In genomic region chr3:179563298-179563934, GRCh38 we compare ENCODE assay signal across 8 cellular contexts. TPM values are rescaled to one million over a fixed set of nuclear protein-coding genes. Genes with fewer than 3 reads are reported as not detected.
DNase-seq lines count a peak whose midpoint lies in the region; ATAC-seq and TF ChIP-seq lines count a peak whose summit lies in the region.

No MANE protein-coding gene starts in this region.

- peak; percentile 14 for DNase-seq in AG09309 (ENCODE audit: low read depth)
- peak; percentile 40 for DNase-seq in NCI-H345 treated with DMSO at 0.1 percent for 48 hours (lab: John Stamatoyannopoulos, UW; ENCODE audit: unreplicated experiment)
- DNase-seq in activated CD4-positive, alpha-beta T cell treated with anti-CD3 and anti-CD28 coated beads, Interleukin-2, amount 10 ng/mL, durations not matched to agents 24 days and 14 days = peak; percentile 91
- DNase-seq in dedifferentiated amniotic fluid mesenchymal stem cell (ENCODE audit: extremely low spot score) = peak; percentile 67
- DNase-seq in stimulated activated CD4-positive, alpha-beta T cell treated with anti-CD3 and anti-CD28 coated beads, Interleukin-4, amount 100 ng/mL, for 24 hours = peak; percentile 77

- peaks cover 28% of the 10 kb centered on the region for H3K4me1 Mint-ChIP-seq in activated CD4-positive, alpha-beta T cell treated with anti-CD3 and anti-CD28 coated beads, Interleukin-2, amount 10 ng/mL, durations not matched to agents 24 days and 14 days

- peak overlapping the region; percentile 98 for H3K4me3 Mint-ChIP-seq in activated CD4-positive, alpha-beta T cell treated with anti-CD3 and anti-CD28 coated beads, Interleukin-2, amount 10 ng/mL, durations not matched to agents 24 days and 14 days

- TF ChIP-seq CTCF in AG09309 (IDR thresholded peaks at IDR 0.05; ENCODE audit: control insufficient read depth, insufficient read depth, low read depth, low read length, missing control alignments) (peak; percentile 54), liver (IDR thresholded peaks at IDR 0.05; ENCODE audit: low read depth, low read length, missing input control) (peak; percentile 63)

- H3K9me3 ChIP-seq in liver (ENCODE audit: control insufficient read depth in 4 of 4, low read length in 3 of 4) = no peaks in the 10 kb centered on the region

- ATAC-seq in GM18867 (IDR thresholded peaks at IDR 0.05; ENCODE audit: unreplicated experiment) (peak; percentile 56), HG03103 (IDR thresholded peaks at IDR 0.05; ENCODE audit: low read depth, unreplicated experiment) (peak; percentile 41)

- H3K9me3 Mint-ChIP-seq in activated CD4-positive, alpha-beta T cell treated with anti-CD3 and anti-CD28 coated beads, Interleukin-2, amount 10 ng/mL, durations not matched to agents 24 days and 14 days = no peaks in the 10 kb centered on the region

- H3K9ac ChIP-seq in liver (ENCODE audit: low read depth in 1 of 2, low read length in 2 of 2) = peak overlapping the region; percentile 26 to 91

- peaks cover 16% of the 10 kb centered on the region for H3K27me3 Mint-ChIP-seq in activated CD4-positive, alpha-beta T cell treated with anti-CD3 and anti-CD28 coated beads, Interleukin-2, amount 10 ng/mL, durations not matched to agents 24 days and 14 days

- peak overlapping the region; percentile 95 for H3K27ac Mint-ChIP-seq in activated CD4-positive, alpha-beta T cell treated with anti-CD3 and anti-CD28 coated beads, Interleukin-2, amount 10 ng/mL, durations not matched to agents 24 days and 14 days

- intact Hi-C loops in activated CD4-positive, alpha-beta T cell treated with anti-CD3 and anti-CD28 coated beads, Interleukin-2, amount 10 ng/mL, durations not matched to agents 24 days and 14 days (cut with micrococcal nuclease) = loop anchor here (1.0 to 2.0 kb wide), 6 partner anchors 41 to 548 kb away; partner anchors contain the start of genes GNB4, MRPL47, NDUFB5 and USP13

- peaks cover 7% of the 10 kb centered on the region for H3K36me3 Mint-ChIP-seq in activated CD4-positive, alpha-beta T cell treated with anti-CD3 and anti-CD28 coated beads, Interleukin-2, amount 10 ng/mL, durations not matched to agents 24 days and 14 days (ENCODE audit: low read depth)

- TF ChIP-seq RAD21 in liver (IDR thresholded peaks at IDR 0.05) = peak; percentile 26 to 62

- no peaks in the 10 kb centered on the region for H3K27me3 ChIP-seq in liver (ENCODE audit: control insufficient read depth in 4 of 4, insufficient read depth in 4 of 4, low read length in 3 of 4)

- peaks cover 2 to 8% (median 6%) of the 10 kb centered on the region in 4 donors for H3K4me1 ChIP-seq in liver (ENCODE audit: control insufficient read depth in 4 of 4, insufficient read depth in 4 of 4, low read length in 3 of 4)

- H3K4me3 ChIP-seq in AG09309 (ENCODE audit: control insufficient read depth, low read depth, low read length) (peak overlapping the region; percentile 67), liver (ENCODE audit: low read depth in 1 of 3, low read length in 3 of 3) (peak overlapping the region; percentile 56 to 90 (median 85))

- under 1% methylated on average over 39 of the region's 39 CpGs for WGBS in liver

- peak overlapping the region; percentile 70 to 85 for H3K27ac ChIP-seq in liver (ENCODE audit: low read depth in 1 of 2, low read length in 2 of 2)

- no peaks in the 10 kb centered on the region for H3K36me3 ChIP-seq in liver (ENCODE audit: control insufficient read depth in 4 of 4, insufficient read depth in 3 of 4, low read depth in 1 of 4, low read length in 3 of 4)

TF ChIP-seq in liver, 16 proteins besides CTCF, POLR2A, EP300 and RAD21:
- TF ChIP-seq ATF3 (IDR thresholded peaks at IDR 0.05) (no peak), ZBTB33 (IDR thresholded peaks at IDR 0.05) (no peak), GABPA (IDR thresholded peaks at IDR 0.05 in 1 of 2, conservative IDR thresholded peaks at IDR 0.05 in 1 of 2) (no peak), HNF4A (conservative IDR thresholded peaks at IDR 0.05) (no peak), HNF4G (IDR thresholded peaks at IDR 0.05) (no peak), TAF1 (conservative IDR thresholded peaks at IDR 0.05) (no peak), RXRA (IDR thresholded peaks at IDR 0.05) (no peak), REST (IDR thresholded peaks at IDR 0.05) (no peak), NR2F2 (IDR thresholded peaks at IDR 0.05) (no peak), EGR1 (IDR thresholded peaks at IDR 0.05; ENCODE audit: low read depth in 2 of 2) (no peak), JUND (IDR thresholded peaks at IDR 0.05) (no peak)
TF ChIP-seq in liver: peak in this region for 0.

RNA-seq across cellular contexts. Expression of gene ACTL6A, which starts 0.7 kb away (rescaled TPM):
- total RNA-seq in activated CD4-positive, alpha-beta T cell treated with anti-CD3 and anti-CD28 coated beads, Interleukin-2, amount 10 ng/mL, durations not matched to agents 24 days and 14 days = 127 and 131 TPM in 2 replicates
- 10 to 100 TPM; 26.5 to 29.4 TPM for total RNA-seq in liver
- 10 to 100 TPM; 14.9 to 21.8 TPM for polyA plus RNA-seq in liver

RNA-seq across cellular contexts. Expression of gene MRPL47, which starts 41.0 kb away (rescaled TPM):
- total RNA-seq in activated CD4-positive, alpha-beta T cell treated with anti-CD3 and anti-CD28 coated beads, Interleukin-2, amount 10 ng/mL, durations not matched to agents 24 days and 14 days = 66.6 and 68.2 TPM in 2 replicates
- total RNA-seq in liver = 10 to 100 TPM; 11.5 to 16.8 TPM
- 10 to 100 TPM; 20.3 to 34.1 TPM for polyA plus RNA-seq in liver

RNA-seq across cellular contexts. Expression of gene NDUFB5, which starts 41.2 kb away (rescaled TPM):
- 91.8 and 98.6 TPM in 2 replicates for total RNA-seq in activated CD4-positive, alpha-beta T cell treated with anti-CD3 and anti-CD28 coated beads, Interleukin-2, amount 10 ng/mL, durations not matched to agents 24 days and 14 days
- 10 to 100 TPM; 43.4 to 44.6 TPM for total RNA-seq in liver
- polyA plus RNA-seq in liver = 10 to 100 TPM; 50.6 to 92.8 TPM

Comparison
In these comparisons a context has a peak if more than half of its experiments do, and no peak if none do; other contexts are left out.
1. Peak in every context shown above with its lines: DNase-seq, ATAC-seq, H3K4me3 ChIP-seq and H3K27ac ChIP-seq.
2. DNase-seq: peak in every context shown above with its lines; median percentile 91 in activated CD4-positive, alpha-beta T cell treated with anti-CD3 and anti-CD28 coated beads, Interleukin-2, amount 10 ng/mL, durations not matched to agents 24 days and 14 days; 77 in stimulated activated CD4-positive, alpha-beta T cell treated with anti-CD3 and anti-CD28 coated beads, Interleukin-4, amount 100 ng/mL, for 24 hours; 67 in dedifferentiated amniotic fluid mesenchymal stem cell; 40 in NCI-H345 treated with DMSO at 0.1 percent for 48 hours; 14 in AG09309.